Comparison of ENCODE assay signal across 1 cellular context in genomic region chr7:107960306-107960705, GRCh38.
TF ChIP-seq lines count a peak whose summit lies in the region.

No MANE protein-coding gene starts in this region.

TF ChIP-seq in HepG2, 621 proteins besides CTCF, POLR2A, EP300 and RAD21 (continued from another document):
- TF ChIP-seq MAZ (IDR thresholded peaks at IDR 0.05; ENCODE audit: borderline replicate concordance, low read depth, low read length) (no peak), MAZ (CRISPR knock-in tag; IDR thresholded peaks at IDR 0.05; ENCODE audit: low read depth) (no peak), TEAD2 (CRISPR knock-in tag; IDR thresholded peaks at IDR 0.05) (no peak)
